In genomic region chr19:7899751-7900352, GRCh38 we compare ENCODE assay signal across 24 cellular contexts. TPM values are rescaled to one million over a fixed set of nuclear protein-coding genes. Genes with fewer than 3 reads are reported as not detected.
DNase-seq lines count a peak whose midpoint lies in the region; ATAC-seq and TF ChIP-seq lines count a peak whose summit lies in the region.
"Had no signal": no experiment of that assay in that cellular context is flagged by ENCODE, and none has a peak within 500 bp of the region (broad histone marks: within the 10 kb centered on the region; RNA-seq: fewer than 3 reads in every experiment).

No MANE protein-coding gene starts in this region.

- BruUV-seq in Caco-2 (replicated peaks; lab: Mats Ljungman, UMichigan) = no TSS peak

- no peaks in the 10 kb centered on the region for H3K9me3 Mint-ChIP-seq in Caco-2 (ENCODE audit: unreplicated experiment)

- H3K27ac Mint-ChIP-seq in Caco-2 (ENCODE audit: unreplicated experiment) = no peak overlapping the region
- H3K27ac Mint-ChIP-seq: GM23338 had no signal

- no peaks in the 10 kb centered on the region for H3K27me3 Mint-ChIP-seq in Caco-2 (ENCODE audit: insufficient read depth, unreplicated experiment)

- H3K36me3 Mint-ChIP-seq in Caco-2 (ENCODE audit: insufficient read depth, unreplicated experiment) = peaks cover 29% of the 10 kb centered on the region

- peak overlapping the region; percentile 90 for H3K27ac ChIP-seq in suprapubic skin
- H3K27ac ChIP-seq: C4-2B, SJSA1 had no signal

- DNase-seq in NCI-H82 (lab: John Stamatoyannopoulos, UW) (peak; percentile 32), NCI-H82 treated with DMSO at 0.1 percent for 48 hours (lab: John Stamatoyannopoulos, UW; ENCODE audit: unreplicated experiment) (no peak), NCI-H524 treated with DMSO at 0.1 percent for 48 hours (lab: John Stamatoyannopoulos, UW) (peak; percentile 63), left lobe of liver (ENCODE audit: low spot score) (peak; percentile 46), suprapubic skin (ENCODE audit: low spot score in 2 of 2) (peak in 1 of 2 donors; percentile 69), kidney glomerular epithelial cell (lab: John Stamatoyannopoulos, UW) (no peak), amygdala (lab: John Stamatoyannopoulos, UW) (no peak), Caco-2 (no peak)
- DNase-seq: AML-193, EL, GF-D8, HCEC 1CT, IMR-90, NCI-H1105, NCI-H1694, NCI-H2081, NCI-H2171, NCI-H446, NCI-H69 had no signal

- H3K4me1 Mint-ChIP-seq in Caco-2 (ENCODE audit: low read depth, unreplicated experiment) = peaks cover 3% of the 10 kb centered on the region

- no peaks in the 10 kb centered on the region for H3K9me3 ChIP-seq in suprapubic skin
- no peaks in the 10 kb centered on the region for H3K9me3 ChIP-seq in Caco-2
- H3K9me3 ChIP-seq: SJSA1 had no signal

- H3K36me3 ChIP-seq in suprapubic skin = peaks cover 9% of the 10 kb centered on the region
- H3K36me3 ChIP-seq in Caco-2 (ENCODE audit: control insufficient read depth, insufficient read depth, low read length) = peaks cover 2% of the 10 kb centered on the region; the same call in 1 of the 2 replicates

- TF ChIP-seq POLR2A in suprapubic skin (IDR thresholded peaks at IDR 0.05) = no peak

- no peak for ATAC-seq in left lobe of liver
- ATAC-seq: GM23338, Panc1 had no signal

- no peak for TF ChIP-seq CTCF in suprapubic skin (IDR thresholded peaks at IDR 0.05)
- TF ChIP-seq CTCF in Caco-2 (IDR thresholded peaks at IDR 0.05; ENCODE audit: insufficient read depth in 1 of 2, low read depth in 1 of 2, low read length in 1 of 2, severe bottlenecking in 1 of 2, unreplicated experiment in 1 of 2) = no peak

- no peak overlapping the region for H3K4me3 ChIP-seq in suprapubic skin
- no peak overlapping the region for H3K4me3 ChIP-seq in Caco-2 (ENCODE audit: low read depth, low read length)
- H3K4me3 ChIP-seq: GM23338, SJSA1 had no signal

- 96% methylated on average over 13 of the region's 33 CpGs for WGBS in suprapubic skin

- no peak for TF ChIP-seq EP300 in suprapubic skin (IDR thresholded peaks at IDR 0.05)

- H3K4me1 ChIP-seq in suprapubic skin = peaks cover 51% of the 10 kb centered on the region
- peaks cover 9% of the 10 kb centered on the region; the same call in 1 of the 2 replicates for H3K4me1 ChIP-seq in Caco-2

- H3K4me3 Mint-ChIP-seq in Caco-2 (ENCODE audit: unreplicated experiment) = no peak overlapping the region
- H3K4me3 Mint-ChIP-seq: GM23338 had no signal

- H3K27me3 ChIP-seq in suprapubic skin = no peaks in the 10 kb centered on the region
- no peaks in the 10 kb centered on the region for H3K27me3 ChIP-seq in Caco-2 (replicated peaks; ENCODE audit: control insufficient read depth, insufficient read depth, low read length)
- H3K27me3 ChIP-seq: SJSA1 had no signal

- POLR2A ChIA-PET in Caco-2 (lab: Charles Lee) = interaction anchor here (0.6 kb wide), 1 partner anchor 20 kb away, joined by 4 read pairs; the partner anchor contains the start of gene SNAPC2

- intact Hi-C loops in Caco-2 (cut with micrococcal nuclease; ENCODE audit: unreplicated experiment) = no loop called here

- CTCF ChIA-PET in Caco-2 (lab: Charles Lee) = no interaction called here

RNA-seq across cellular contexts. Expression of gene MAP2K7, which starts 3.8 kb away (rescaled TPM):
- total RNA-seq in left lobe of liver (20.8 TPM), suprapubic skin (10 to 100 TPM; 25.1 to 52.4 (median 29.3) TPM), Caco-2 (2022) (37.4 and 42.6 TPM in 2 replicates)

RNA-seq across cellular contexts. Expression of gene LRRC8E, which starts 11.5 kb away (rescaled TPM):
- 4.3 TPM for total RNA-seq in left lobe of liver
- 10 to 100 TPM; 15.2 to 41.6 (median 30.9) TPM for total RNA-seq in suprapubic skin
- total RNA-seq in Caco-2 (2022) = 6.5 and 6.7 TPM in 2 replicates

RNA-seq across cellular contexts. Expression of gene TGFBR3L, which starts 14.8 kb away (rescaled TPM):
- total RNA-seq in left lobe of liver = 3.4 TPM
- not detected for total RNA-seq in suprapubic skin
- total RNA-seq in Caco-2 (2022) = 9.8 and 10.8 TPM in 2 replicates
- total RNA-seq: A172, IMR-90, SJSA1 had no signal

RNA-seq across cellular contexts. Expression of gene SNAPC2, which starts 20.3 kb away (rescaled TPM):
- 4.1 TPM for total RNA-seq in left lobe of liver
- 10 to 100 TPM; 11.1 to 22.3 (median 19.6) TPM for total RNA-seq in suprapubic skin
- total RNA-seq in Caco-2 (2022) = 8.8 and 10.4 TPM in 2 replicates

RNA-seq across cellular contexts. Expression of gene PRR36, which starts 25.7 kb away (rescaled TPM):
- total RNA-seq in left lobe of liver (0.15 TPM), suprapubic skin (1 to 10 TPM in 1 of 4 donors, under 1 TPM in 3; 0.26 to 1.1 (median 0.74) TPM), Caco-2 (2022) (3.7 and 4.4 TPM in 2 replicates)
- total RNA-seq: IMR-90, SJSA1 had no signal

Comparison
In these comparisons a context has a peak if more than half of its experiments do, and no peak if none do; other contexts are left out.
1. DNase-seq: peak in NCI-H82 (single experiment), NCI-H524 treated with DMSO at 0.1 percent for 48 hours (single experiment) and left lobe of liver (single experiment); none in NCI-H82 treated with DMSO at 0.1 percent for 48 hours (single experiment), kidney glomerular epithelial cell (single experiment), amygdala (0 of 56) and Caco-2 (0 of 2).